2 cellular contexts compared by ENCODE assay signal in the genomic region with DNA sequence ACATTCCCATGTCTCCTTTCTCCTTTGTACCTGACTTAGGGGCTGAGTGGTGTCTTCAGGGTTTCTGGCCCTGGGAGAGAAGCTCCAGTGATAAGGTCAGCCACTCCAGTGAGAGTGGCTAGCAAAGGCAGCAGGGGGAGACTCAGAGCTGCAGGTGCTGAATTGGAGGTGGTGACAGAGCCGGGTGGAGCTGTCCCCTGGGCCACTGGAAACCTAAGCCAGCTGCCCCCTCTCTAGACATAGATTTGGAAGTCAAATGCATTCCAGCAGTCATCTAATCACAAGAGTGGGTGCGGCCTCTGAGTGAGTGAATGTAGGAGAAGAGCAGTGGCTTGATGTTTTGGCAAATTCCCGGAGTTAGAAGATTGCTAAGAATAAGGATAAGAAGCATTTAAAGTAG.
TF ChIP-seq lines count a peak whose summit lies in the region.

No MANE protein-coding gene starts in this region.

TF ChIP-seq in HEK293T, 16 proteins besides CTCF, POLR2A, EP300 and RAD21 (continued from another document):
- no peak for TF ChIP-seq HDGF (IDR thresholded peaks at IDR 0.05; ENCODE audit: borderline replicate concordance)

TF ChIP-seq in WTC11, 78 proteins besides CTCF, POLR2A, EP300 and RAD21 (continued from another document):
- TF ChIP-seq ZNF671 (CRISPR knock-in tag; IDR thresholded peaks at IDR 0.05) (no peak), HMGA2 (CRISPR knock-in tag; IDR thresholded peaks at IDR 0.05) (no peak), SMAD3 (CRISPR knock-in tag; IDR thresholded peaks at IDR 0.05; ENCODE audit: borderline replicate concordance) (no peak), TP53 (CRISPR knock-in tag; IDR thresholded peaks at IDR 0.05) (no peak)
- TF ChIP-seq, protein P1, sequence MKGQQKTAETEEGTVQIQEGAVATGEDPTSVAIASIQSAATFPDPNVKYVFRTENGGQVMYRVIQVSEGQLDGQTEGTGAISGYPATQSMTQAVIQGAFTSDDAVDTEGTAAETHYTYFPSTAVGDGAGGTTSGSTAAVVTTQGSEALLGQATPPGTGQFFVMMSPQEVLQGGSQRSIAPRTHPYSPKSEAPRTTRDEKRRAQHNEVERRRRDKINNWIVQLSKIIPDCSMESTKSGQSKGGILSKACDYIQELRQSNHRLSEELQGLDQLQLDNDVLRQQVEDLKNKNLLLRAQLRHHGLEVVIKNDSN (CRISPR knock-in tag; IDR thresholded peaks at IDR 0.05), result no peak
- TF ChIP-seq, protein P2, sequence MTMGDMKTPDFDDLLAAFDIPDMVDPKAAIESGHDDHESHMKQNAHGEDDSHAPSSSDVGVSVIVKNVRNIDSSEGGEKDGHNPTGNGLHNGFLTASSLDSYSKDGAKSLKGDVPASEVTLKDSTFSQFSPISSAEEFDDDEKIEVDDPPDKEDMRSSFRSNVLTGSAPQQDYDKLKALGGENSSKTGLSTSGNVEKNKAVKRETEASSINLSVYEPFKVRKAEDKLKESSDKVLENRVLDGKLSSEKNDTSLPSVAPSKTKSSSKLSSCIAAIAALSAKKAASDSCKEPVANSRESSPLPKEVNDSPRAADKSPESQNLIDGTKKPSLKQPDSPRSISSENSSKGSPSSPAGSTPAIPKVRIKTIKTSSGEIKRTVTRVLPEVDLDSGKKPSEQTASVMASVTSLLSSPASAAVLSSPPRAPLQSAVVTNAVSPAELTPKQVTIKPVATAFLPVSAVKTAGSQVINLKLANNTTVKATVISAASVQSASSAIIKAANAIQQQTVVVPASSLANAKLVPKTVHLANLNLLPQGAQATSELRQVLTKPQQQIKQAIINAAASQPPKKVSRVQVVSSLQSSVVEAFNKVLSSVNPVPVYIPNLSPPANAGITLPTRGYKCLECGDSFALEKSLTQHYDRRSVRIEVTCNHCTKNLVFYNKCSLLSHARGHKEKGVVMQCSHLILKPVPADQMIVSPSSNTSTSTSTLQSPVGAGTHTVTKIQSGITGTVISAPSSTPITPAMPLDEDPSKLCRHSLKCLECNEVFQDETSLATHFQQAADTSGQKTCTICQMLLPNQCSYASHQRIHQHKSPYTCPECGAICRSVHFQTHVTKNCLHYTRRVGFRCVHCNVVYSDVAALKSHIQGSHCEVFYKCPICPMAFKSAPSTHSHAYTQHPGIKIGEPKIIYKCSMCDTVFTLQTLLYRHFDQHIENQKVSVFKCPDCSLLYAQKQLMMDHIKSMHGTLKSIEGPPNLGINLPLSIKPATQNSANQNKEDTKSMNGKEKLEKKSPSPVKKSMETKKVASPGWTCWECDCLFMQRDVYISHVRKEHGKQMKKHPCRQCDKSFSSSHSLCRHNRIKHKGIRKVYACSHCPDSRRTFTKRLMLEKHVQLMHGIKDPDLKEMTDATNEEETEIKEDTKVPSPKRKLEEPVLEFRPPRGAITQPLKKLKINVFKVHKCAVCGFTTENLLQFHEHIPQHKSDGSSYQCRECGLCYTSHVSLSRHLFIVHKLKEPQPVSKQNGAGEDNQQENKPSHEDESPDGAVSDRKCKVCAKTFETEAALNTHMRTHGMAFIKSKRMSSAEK (CRISPR knock-in tag; IDR thresholded peaks at IDR 0.05; ENCODE audit: borderline replicate concordance), result no peak
